Comparison of ENCODE assay signal across 8 cellular contexts in genomic region chr14:24441904-24442239, GRCh38. TPM values are rescaled to one million over a fixed set of nuclear protein-coding genes. Genes with fewer than 3 reads are reported as not detected.
DNase-seq lines count a peak whose midpoint lies in the region; ATAC-seq, FAIRE-seq and TF ChIP-seq lines count a peak whose summit lies in the region.

No MANE protein-coding gene starts in this region.

- peaks cover 32 to 45% of the 10 kb centered on the region in 2 experiments for H3K36me3 ChIP-seq in HepG2 (replicated peaks in 1 of 2; ENCODE audit: control insufficient read depth in 1 of 2, insufficient read depth in 2 of 2, low read length in 2 of 2)

- H3K4me1 Mint-ChIP-seq in type B pancreatic cell (ENCODE audit: unreplicated experiment) = peaks cover 15% of the 10 kb centered on the region

- WGBS in HepG2 (ENCODE audit: low lambda C conversion rate) = 9% methylated on average over 9 of the region's 12 CpGs

- DNase-seq in DMS53 treated with DMSO at 0.1 percent for 48 hours (lab: John Stamatoyannopoulos, UW; ENCODE audit: unreplicated experiment) = peak; percentile 55
- DNase-seq in M059J (ENCODE audit: low read depth) = peak; percentile 59
- DNase-seq in HepG2 (ENCODE audit: low spot score) = no peak
- no peak for DNase-seq in type B pancreatic cell (ENCODE audit: extremely low spot score, unreplicated experiment)
- DNase-seq in amniotic stem cell (lab: John Stamatoyannopoulos, UW) = no peak

- no peaks in the 10 kb centered on the region; the same call in 1 of the 2 replicates for H4K20me1 ChIP-seq in HepG2 (ENCODE audit: insufficient read depth, low read length)

- FAIRE-seq in HepG2 (lab: Jason Lieb, UNC) = no peak

- H2AFZ ChIP-seq in HepG2 (ENCODE audit: low read length) = no peak overlapping the region

- H3K79me2 ChIP-seq in HepG2 (ENCODE audit: insufficient read depth, low read length) = peaks cover 22% of the 10 kb centered on the region

- BruUV-seq in HepG2 (replicated peaks; lab: Mats Ljungman, UMichigan) = no TSS peak

- H3K27me3 Mint-ChIP-seq in type B pancreatic cell = no peaks in the 10 kb centered on the region

- no peaks in the 10 kb centered on the region for H3K9me3 ChIP-seq in HepG2 (ENCODE audit: low read length)

- H3K4me2 ChIP-seq in HepG2 (ENCODE audit: low read depth, low read length) = peak overlapping the region; percentile 95

- H3K4me3 ChIP-seq in HepG2 (replicated peaks in 1 of 3; ENCODE audit: insufficient read depth in 1 of 3, low read depth in 2 of 3, low read length in 3 of 3) = peak overlapping the region; percentile 70 to 84 (median 74)

- H3K27me3 ChIP-seq in HepG2 (ENCODE audit: control insufficient read depth in 1 of 2, insufficient read depth in 2 of 2, low read length in 2 of 2) = peaks cover 0 to 5% of the 10 kb centered on the region in 2 experiments; a peak in 1 of 5 replicates

- POLR2A ChIA-PET in HepG2 (lab: Yijun Ruan, JAX) = interaction anchor here (0.5 to 5.6 kb wide), 44 partner anchors 10 to 1852 kb away, joined by 3 to 242 read pairs (median 4); partner anchors contain the start of genes ADCY4, CBLN3, CIDEB and DAD1

- CTCF ChIA-PET in HepG2 (lab: Yijun Ruan, JAX; ENCODE audit: low intra/inter-chr PET ratio, low total read pairs) = interaction anchor here (1.2 to 1.5 kb wide), 2 partner anchors 76 to 109 kb away, joined by 4 to 6 read pairs; no protein-coding TSS in a partner anchor

- H3K36me3 Mint-ChIP-seq in type B pancreatic cell = peaks cover 4% of the 10 kb centered on the region

- H3K9me3 Mint-ChIP-seq in type B pancreatic cell = no peaks in the 10 kb centered on the region

- H3K27ac ChIP-seq in angular gyrus (ENCODE audit: low read depth, low read length) = peak overlapping the region; percentile 99
- peak overlapping the region; percentile 93 for H3K27ac ChIP-seq in HepG2 (ENCODE audit: extremely low read length, insufficient read depth, low read length)

- ATAC-seq in HepG2 (no peak), HG03280 (IDR thresholded peaks at IDR 0.05; ENCODE audit: unreplicated experiment) (no peak), GM21381 (IDR thresholded peaks at IDR 0.05; ENCODE audit: unreplicated experiment) (no peak)

- peaks cover 18% of the 10 kb centered on the region for H3K4me1 ChIP-seq in HepG2 (ENCODE audit: insufficient read depth, low read length)

- TF ChIP-seq EP300 in HepG2 (IDR thresholded peaks at IDR 0.05; ENCODE audit: low read depth in 2 of 2, low read length in 2 of 2) (no peak), HepG2 (CRISPR knock-in tag; IDR thresholded peaks at IDR 0.05; ENCODE audit: borderline replicate concordance) (no peak)

- H3K4me3 Mint-ChIP-seq in type B pancreatic cell = peak overlapping the region; percentile 97

- no peak for TF ChIP-seq CTCF in HepG2 (CRISPR knock-in tag; IDR thresholded peaks at IDR 0.05)
- TF ChIP-seq CTCF in type B pancreatic cell (conservative IDR thresholded peaks at IDR 0.05) = peak; percentile 14

- peak overlapping the region; percentile 96 for H3K9ac ChIP-seq in HepG2 (ENCODE audit: insufficient read depth, low read depth, low read length)

- TF ChIP-seq RAD21 in HepG2 (CRISPR knock-in tag; IDR thresholded peaks at IDR 0.05) = no peak

- intact Hi-C loops in HepG2 (cut with micrococcal nuclease; ENCODE audit: unreplicated experiment) = loop anchor here (2.0 to 10.0 kb wide), 2 partner anchors 15 to 1857 kb away; partner anchors contain the start of gene DAD1

- in situ Hi-C loops in HepG2 (cut with HindIII; ENCODE audit: extremely low pct_ligation_motif_present, low pct_unique_long_range_greater_than_20kb) = no loop called here

- H3K27ac Mint-ChIP-seq in type B pancreatic cell = peak overlapping the region; percentile 98

- TF ChIP-seq POLR2A in HepG2 (IDR thresholded peaks at IDR 0.05; ENCODE audit: insufficient read depth in 1 of 2, low read depth in 2 of 2, low read length in 2 of 2) = no peak

RNA-seq across cellular contexts. Expression of gene SDR39U1, which starts 0.7 kb away (rescaled TPM):
- 12.4 and 13.2 TPM in 2 replicates for total RNA-seq in M059J (2014; rRNA removed; shearing (Covaris generic))
- 25.0 and 34.4 TPM in 2 replicates for total RNA-seq in HepG2 (2016; rRNA removed; fragmentation: Illumina TruSeq; extraction: Trizol)
- 13.3 and 16.3 TPM in 2 replicates for total RNA-seq in HepG2 (2016; cell fraction: cytosol; rRNA removed; fragmentation: Illumina TruSeq; extraction: Trizol; ENCODE audit: low read depth)
- total RNA-seq in HepG2 (2016; cell fraction: insoluble cytoplasmic fraction; rRNA removed; fragmentation: Illumina TruSeq; extraction: Trizol) = 19.5 and 33.3 TPM in 2 replicates
- 24.0 and 26.0 TPM in 2 replicates for total RNA-seq in HepG2 (2016; cell fraction: membrane; rRNA removed; fragmentation: Illumina TruSeq; extraction: Trizol)
- 44.1 and 45.4 TPM in 2 replicates for total RNA-seq in HepG2 (2016; cell fraction: nucleus; rRNA removed; fragmentation: Illumina TruSeq; extraction: Trizol)
- 129 and 163 TPM in 2 replicates for polyA plus RNA-seq in HepG2 (2011; rRNA removed)
- polyA plus RNA-seq in HepG2 (2011; cell fraction: cytosol; rRNA removed) = 99.7 and 120 TPM in 2 replicates
- 808 and 816 TPM in 2 replicates for polyA plus RNA-seq in HepG2 (2011; cell fraction: nucleus; rRNA removed)
- polyA plus RNA-seq in HepG2 (2012) = 66.2 and 118 TPM in 2 replicates
- 50.3 and 55.8 TPM in 2 replicates for polyA plus RNA-seq in HepG2 (2016; cell fraction: cytosol; fragmentation: Illumina TruSeq; extraction: Trizol; ENCODE audit: low read depth)
- 73.2 and 88.2 TPM in 2 replicates for polyA plus RNA-seq in HepG2 (2016; cell fraction: insoluble cytoplasmic fraction; fragmentation: Illumina TruSeq; extraction: Trizol; ENCODE audit: low read depth)
- 64.6 and 72.1 TPM in 2 replicates for polyA plus RNA-seq in HepG2 (2016; cell fraction: membrane; fragmentation: Illumina TruSeq; extraction: Trizol; ENCODE audit: low read depth)
- 164 and 186 TPM in 2 replicates for polyA plus RNA-seq in HepG2 (2016; cell fraction: nucleus; fragmentation: Illumina TruSeq; extraction: Trizol; ENCODE audit: insufficient read depth, low read depth)
- 27.9 and 51.2 TPM in 2 replicates for polyA minus RNA-seq in HepG2 (2011; rRNA and poly(A)+ RNA removed; ENCODE audit: low replicate concordance)
- 18.8 and 21.3 TPM in 2 replicates for polyA minus RNA-seq in HepG2 (2011; cell fraction: cytosol; rRNA and poly(A)+ RNA removed)
- 95.4 and 110 TPM in 2 replicates for polyA minus RNA-seq in HepG2 (2011; cell fraction: nucleus; rRNA and poly(A)+ RNA removed)
- total RNA-seq in type B pancreatic cell (ENCODE audit: low replicate concordance) = 54.1 and 62.1 TPM in 2 replicates

RNA-seq across cellular contexts. Expression of gene KHNYN, which starts 12.1 kb away (rescaled TPM):
- 12.9 and 18.4 TPM in 2 replicates for total RNA-seq in M059J (2014; rRNA removed; shearing (Covaris generic))
- 72.2 and 75.7 TPM in 2 replicates for total RNA-seq in HepG2 (2016; rRNA removed; fragmentation: Illumina TruSeq; extraction: Trizol)
- total RNA-seq in HepG2 (2016; cell fraction: cytosol; rRNA removed; fragmentation: Illumina TruSeq; extraction: Trizol; ENCODE audit: low read depth) = 10.2 and 10.7 TPM in 2 replicates
- 60.0 and 78.8 TPM in 2 replicates for total RNA-seq in HepG2 (2016; cell fraction: insoluble cytoplasmic fraction; rRNA removed; fragmentation: Illumina TruSeq; extraction: Trizol)
- total RNA-seq in HepG2 (2016; cell fraction: membrane; rRNA removed; fragmentation: Illumina TruSeq; extraction: Trizol) = 35.9 and 40.5 TPM in 2 replicates
- 62.0 and 78.7 TPM in 2 replicates for total RNA-seq in HepG2 (2016; cell fraction: nucleus; rRNA removed; fragmentation: Illumina TruSeq; extraction: Trizol)
- 52.8 and 76.4 TPM in 2 replicates for polyA plus RNA-seq in HepG2 (2011; rRNA removed)
- polyA plus RNA-seq in HepG2 (2011; cell fraction: cytosol; rRNA removed) = 36.1 and 40.8 TPM in 2 replicates
- 158 and 160 TPM in 2 replicates for polyA plus RNA-seq in HepG2 (2011; cell fraction: nucleus; rRNA removed)
- polyA plus RNA-seq in HepG2 (2012) = 82.6 and 83.5 TPM in 2 replicates
- polyA plus RNA-seq in HepG2 (2016; cell fraction: cytosol; fragmentation: Illumina TruSeq; extraction: Trizol; ENCODE audit: low read depth) = 4.7 and 5.4 TPM in 2 replicates
- polyA plus RNA-seq in HepG2 (2016; cell fraction: insoluble cytoplasmic fraction; fragmentation: Illumina TruSeq; extraction: Trizol; ENCODE audit: low read depth) = 37.4 and 41.5 TPM in 2 replicates
- 19.0 and 20.9 TPM in 2 replicates for polyA plus RNA-seq in HepG2 (2016; cell fraction: membrane; fragmentation: Illumina TruSeq; extraction: Trizol; ENCODE audit: low read depth)
- polyA plus RNA-seq in HepG2 (2016; cell fraction: nucleus; fragmentation: Illumina TruSeq; extraction: Trizol; ENCODE audit: insufficient read depth, low read depth) = 71.6 and 72.4 TPM in 2 replicates
- 29.4 and 108 TPM in 2 replicates for polyA minus RNA-seq in HepG2 (2011; rRNA and poly(A)+ RNA removed; ENCODE audit: low replicate concordance)
- 32.8 and 41.4 TPM in 2 replicates for polyA minus RNA-seq in HepG2 (2011; cell fraction: cytosol; rRNA and poly(A)+ RNA removed)
- 109 and 126 TPM in 2 replicates for polyA minus RNA-seq in HepG2 (2011; cell fraction: nucleus; rRNA and poly(A)+ RNA removed)
- total RNA-seq in type B pancreatic cell (ENCODE audit: low replicate concordance) = 81.3 and 113 TPM in 2 replicates

RNA-seq across cellular contexts. Expression of gene CBLN3, which starts 12.4 kb away (rescaled TPM):
- total RNA-seq in M059J (2014; rRNA removed; shearing (Covaris generic)) = 0.15 and 1.2 TPM in 2 replicates
- 0.45 and 0.66 TPM in 2 replicates for total RNA-seq in HepG2 (2016; rRNA removed; fragmentation: Illumina TruSeq; extraction: Trizol)
- total RNA-seq in HepG2 (2016; cell fraction: cytosol; rRNA removed; fragmentation: Illumina TruSeq; extraction: Trizol; ENCODE audit: low read depth) = 0.62 and 0.81 TPM in 2 replicates
- total RNA-seq in HepG2 (2016; cell fraction: insoluble cytoplasmic fraction; rRNA removed; fragmentation: Illumina TruSeq; extraction: Trizol) = 0.58 and 0.78 TPM in 2 replicates
- 1.3 TPM in 2 replicates for total RNA-seq in HepG2 (2016; cell fraction: membrane; rRNA removed; fragmentation: Illumina TruSeq; extraction: Trizol)
- total RNA-seq in HepG2 (2016; cell fraction: nucleus; rRNA removed; fragmentation: Illumina TruSeq; extraction: Trizol) = 0.47 and 0.60 TPM in 2 replicates
- 0.74 and 0.98 TPM in 2 replicates for polyA plus RNA-seq in HepG2 (2011; rRNA removed)
- 0.71 and 0.97 TPM in 2 replicates for polyA plus RNA-seq in HepG2 (2011; cell fraction: cytosol; rRNA removed)
- 1.3 and 1.8 TPM in 2 replicates for polyA plus RNA-seq in HepG2 (2011; cell fraction: nucleus; rRNA removed)
- 0.77 and 1.9 TPM in 2 replicates for polyA plus RNA-seq in HepG2 (2012)
- polyA plus RNA-seq in HepG2 (2016; cell fraction: cytosol; fragmentation: Illumina TruSeq; extraction: Trizol; ENCODE audit: low read depth) = 0.70 and 0.86 TPM in 2 replicates
- polyA plus RNA-seq in HepG2 (2016; cell fraction: insoluble cytoplasmic fraction; fragmentation: Illumina TruSeq; extraction: Trizol; ENCODE audit: low read depth) = 0.62 and 1.3 TPM in 2 replicates
- 1.4 TPM in 2 replicates for polyA plus RNA-seq in HepG2 (2016; cell fraction: membrane; fragmentation: Illumina TruSeq; extraction: Trizol; ENCODE audit: low read depth)
- polyA plus RNA-seq in HepG2 (2016; cell fraction: nucleus; fragmentation: Illumina TruSeq; extraction: Trizol; ENCODE audit: insufficient read depth, low read depth) = 1.3 and 1.6 TPM in 2 replicates
- polyA minus RNA-seq in HepG2 (2011; rRNA and poly(A)+ RNA removed; ENCODE audit: low replicate concordance) = 0.37 and 0.92 TPM in 2 replicates
- polyA minus RNA-seq in HepG2 (2011; cell fraction: cytosol; rRNA and poly(A)+ RNA removed) = 0.30 and 0.35 TPM in 2 replicates
- polyA minus RNA-seq in HepG2 (2011; cell fraction: nucleus; rRNA and poly(A)+ RNA removed) = 0.52 and 0.75 TPM in 2 replicates
- total RNA-seq in type B pancreatic cell (ENCODE audit: low replicate concordance) = 1.4 and 2.4 TPM in 2 replicates

RNA-seq across cellular contexts. Expression of gene NYNRIN, which starts 43.1 kb away (rescaled TPM):
- not detected in 2 replicates for total RNA-seq in M059J (2014; rRNA removed; shearing (Covaris generic))
- 1.1 and 1.3 TPM in 2 replicates for total RNA-seq in HepG2 (2016; rRNA removed; fragmentation: Illumina TruSeq; extraction: Trizol)
- total RNA-seq in HepG2 (2016; cell fraction: cytosol; rRNA removed; fragmentation: Illumina TruSeq; extraction: Trizol; ENCODE audit: low read depth) = 0.09 and 0.10 TPM in 2 replicates
- total RNA-seq in HepG2 (2016; cell fraction: insoluble cytoplasmic fraction; rRNA removed; fragmentation: Illumina TruSeq; extraction: Trizol) = 0.91 and 1.1 TPM in 2 replicates
- 0.24 and 0.34 TPM in 2 replicates for total RNA-seq in HepG2 (2016; cell fraction: membrane; rRNA removed; fragmentation: Illumina TruSeq; extraction: Trizol)
- 1.0 and 1.4 TPM in 2 replicates for total RNA-seq in HepG2 (2016; cell fraction: nucleus; rRNA removed; fragmentation: Illumina TruSeq; extraction: Trizol)
- 0.63 and 0.95 TPM in 2 replicates for polyA plus RNA-seq in HepG2 (2011; rRNA removed)
- polyA plus RNA-seq in HepG2 (2011; cell fraction: cytosol; rRNA removed) = 0.39 and 0.44 TPM in 2 replicates
- 2.0 and 2.1 TPM in 2 replicates for polyA plus RNA-seq in HepG2 (2011; cell fraction: nucleus; rRNA removed)
- polyA plus RNA-seq in HepG2 (2012) = 1.8 and 5.9 TPM in 2 replicates
- 0.07 and 0.08 TPM in 2 replicates for polyA plus RNA-seq in HepG2 (2016; cell fraction: cytosol; fragmentation: Illumina TruSeq; extraction: Trizol; ENCODE audit: low read depth)
- polyA plus RNA-seq in HepG2 (2016; cell fraction: insoluble cytoplasmic fraction; fragmentation: Illumina TruSeq; extraction: Trizol; ENCODE audit: low read depth) = 0.72 and 0.83 TPM in 2 replicates
- 0.13 and 0.14 TPM in 2 replicates for polyA plus RNA-seq in HepG2 (2016; cell fraction: membrane; fragmentation: Illumina TruSeq; extraction: Trizol; ENCODE audit: low read depth)
- polyA plus RNA-seq in HepG2 (2016; cell fraction: nucleus; fragmentation: Illumina TruSeq; extraction: Trizol; ENCODE audit: insufficient read depth, low read depth) = 1.2 and 1.5 TPM in 2 replicates
- polyA minus RNA-seq in HepG2 (2011; rRNA and poly(A)+ RNA removed; ENCODE audit: low replicate concordance) = 2.4 TPM in 1 of 2 replicates, not detected in the other
- polyA minus RNA-seq in HepG2 (2011; cell fraction: cytosol; rRNA and poly(A)+ RNA removed) = 1.4 and 1.5 TPM in 2 replicates
- polyA minus RNA-seq in HepG2 (2011; cell fraction: nucleus; rRNA and poly(A)+ RNA removed) = 1.7 and 1.9 TPM in 2 replicates
- total RNA-seq in type B pancreatic cell (ENCODE audit: low replicate concordance) = 79.2 and 129 TPM in 2 replicates

Comparison
In these comparisons a context has a peak if more than half of its experiments do, and no peak if none do; other contexts are left out.
1. DNase-seq: peak in DMS53 treated with DMSO at 0.1 percent for 48 hours (single experiment) and M059J (single experiment); none in HepG2 (single experiment), type B pancreatic cell (single experiment) and amniotic stem cell (single experiment).